In the genomic region with DNA sequence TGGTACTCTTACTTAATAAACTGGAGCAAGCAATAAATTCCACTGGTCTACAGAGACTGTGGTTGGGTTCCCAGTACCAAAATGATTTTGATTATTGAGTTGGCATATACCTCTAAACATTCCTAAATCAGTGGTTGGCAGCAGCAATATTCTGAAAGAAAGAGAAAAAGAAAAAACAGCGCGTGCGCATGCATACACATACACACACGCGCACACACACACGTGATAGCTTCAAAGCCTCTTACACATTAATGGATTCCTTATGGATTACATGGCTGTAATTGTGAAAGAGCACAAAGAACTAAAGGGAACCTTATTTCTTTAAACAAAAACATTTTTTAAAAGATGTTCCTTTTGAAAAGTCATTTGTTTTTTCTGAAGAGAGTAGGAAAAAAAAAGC, we compare ENCODE assay signal across 16 cellular contexts.
"Had no signal": no experiment of that assay in that cellular context is flagged by ENCODE, and none has a peak within 500 bp of the region (broad histone marks: within the 10 kb centered on the region; RNA-seq: fewer than 3 reads in every experiment).

No MANE protein-coding gene starts in this region.

- H3K4me1 ChIP-seq: foreskin keratinocyte, transverse colon had no signal

- H3K36me3 Mint-ChIP-seq: activated CD4-positive, alpha-beta memory T cell treated with anti-CD3 and anti-CD28 coated beads for 36 hours had no signal

- H3K4me3 ChIP-seq: mucosa of descending colon, smooth muscle cell, transverse colon had no signal

- H3K36me3 ChIP-seq: transverse colon had no signal

- H3K9me3 ChIP-seq: mucosa of descending colon, transverse colon had no signal

- H3K27me3 ChIP-seq: foreskin keratinocyte, transverse colon had no signal

- H3K4me3 Mint-ChIP-seq: activated CD4-positive, alpha-beta memory T cell treated with anti-CD3 and anti-CD28 coated beads for 36 hours; activated naive CD8-positive, alpha-beta T cell treated with anti-CD3 and anti-CD28 coated beads for 36 hours; activated T-cell treated with anti-CD3 and anti-CD28 coated beads, Interleukin-2, amount 50 U/mL, for 4 hours; naive thymus-derived CD8-positive, alpha-beta T cell had no signal

- H3K27ac ChIP-seq: foreskin keratinocyte, transverse colon had no signal

- H3K27ac Mint-ChIP-seq: activated CD4-positive, alpha-beta memory T cell treated with anti-CD3 and anti-CD28 coated beads for 36 hours; activated naive CD8-positive, alpha-beta T cell treated with anti-CD3 and anti-CD28 coated beads for 36 hours; naive thymus-derived CD8-positive, alpha-beta T cell; progenitor cell of endocrine pancreas had no signal

- H3K27me3 Mint-ChIP-seq: activated naive CD8-positive, alpha-beta T cell treated with anti-CD3 and anti-CD28 coated beads for 36 hours; naive thymus-derived CD8-positive, alpha-beta T cell had no signal

- DNase-seq: activated CD4-positive, alpha-beta memory T cell treated with anti-CD3 and anti-CD28 coated beads for 36 hours; activated CD4-positive, CD25-positive, alpha-beta regulatory T cell treated with anti-CD3 and anti-CD28 coated beads, Interleukin-2, amount 50 U/mL, for 72 hours; activated effector memory CD4-positive, alpha-beta T cell treated with anti-CD3 and anti-CD28 coated beads, Interleukin-2, amount 50 U/mL, for 16 hours; activated naive CD8-positive, alpha-beta T cell treated with anti-CD3 and anti-CD28 coated beads for 36 hours; activated T-cell treated with anti-CD3 and anti-CD28 coated beads, Interleukin-2, amount 50 U/mL, for 4 hours; foreskin keratinocyte; head of caudate nucleus; mammary epithelial cell; mucosa of descending colon; naive thymus-derived CD8-positive, alpha-beta T cell; occipital lobe; right cardiac atrium; transverse colon had no signal

- ATAC-seq: activated T-cell treated with anti-CD3 and anti-CD28 coated beads, Interleukin-2, amount 50 U/mL, for 4 hours; foreskin keratinocyte; left lobe of liver; mucosa of descending colon; naive thymus-derived CD8-positive, alpha-beta T cell; right cardiac atrium had no signal

- H3K4me1 Mint-ChIP-seq: activated naive CD8-positive, alpha-beta T cell treated with anti-CD3 and anti-CD28 coated beads for 36 hours; naive thymus-derived CD8-positive, alpha-beta T cell had no signal
